In the genomic region with DNA sequence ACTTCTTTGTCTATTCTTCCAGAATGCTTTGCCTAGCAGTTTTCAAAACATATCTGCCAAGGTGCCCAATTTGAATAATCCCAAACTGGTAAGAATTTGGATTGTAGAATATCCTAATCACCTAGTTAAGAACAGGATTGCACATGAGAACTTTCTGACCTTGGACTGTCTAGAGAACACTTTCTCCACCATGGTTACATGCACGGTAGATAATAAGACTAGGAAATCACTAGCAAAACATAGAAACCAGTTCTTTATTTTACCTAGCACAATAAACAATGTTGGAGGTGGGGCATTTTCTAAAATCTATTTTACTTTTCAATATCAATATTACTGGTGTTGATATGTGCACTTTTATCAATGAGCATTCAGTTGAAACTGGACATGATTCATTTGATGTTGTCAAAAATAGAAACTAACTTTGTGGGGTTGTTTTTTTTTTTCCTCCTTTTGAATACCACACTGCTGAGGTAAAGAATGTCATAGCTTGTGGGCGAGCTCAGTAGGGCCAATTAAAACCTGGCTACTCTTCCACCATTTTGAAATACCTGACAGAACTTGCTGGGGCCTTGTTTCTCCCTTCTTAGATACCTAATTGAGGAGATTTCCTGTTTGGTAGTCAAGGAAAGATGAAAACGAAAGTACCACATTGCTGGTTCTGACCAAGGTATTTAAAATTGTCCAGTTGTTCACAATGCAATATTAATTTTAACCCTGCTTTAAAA, we compare ENCODE assay signal across 12 cellular contexts. TPM values are rescaled to one million over a fixed set of nuclear protein-coding genes. Genes with fewer than 3 reads are reported as not detected.
DNase-seq lines count a peak whose midpoint lies in the region; ATAC-seq, FAIRE-seq and TF ChIP-seq lines count a peak whose summit lies in the region.
"Had no signal": no experiment of that assay in that cellular context is flagged by ENCODE, and none has a peak within 500 bp of the region (broad histone marks: within the 10 kb centered on the region; RNA-seq: fewer than 3 reads in every experiment).

No MANE protein-coding gene starts in this region.

- H3K27me3 Mint-ChIP-seq in activated T-cell treated with anti-CD3 and anti-CD28 coated beads, Interleukin-2, amount 50 U/mL, for 4 hours (ENCODE audit: low read depth), result no peaks in the 10 kb centered on the region
- H3K27me3 Mint-ChIP-seq in T-cell (no peaks in the 10 kb centered on the region), Calu3 (ENCODE audit: unreplicated experiment) (no peaks in the 10 kb centered on the region)

- H3K4me3 Mint-ChIP-seq in activated T-cell treated with anti-CD3 and anti-CD28 coated beads, Interleukin-2, amount 50 U/mL, for 4 hours, result peak overlapping the region; percentile 45
- H3K4me3 Mint-ChIP-seq in T-cell (peak overlapping the region; percentile 39 to 61 (median 55)), Calu3 (ENCODE audit: low read depth, unreplicated experiment) (no peak overlapping the region)

- no peaks in the 10 kb centered on the region for H3K9me3 Mint-ChIP-seq in activated T-cell treated with anti-CD3 and anti-CD28 coated beads, Interleukin-2, amount 50 U/mL, for 4 hours
- H3K9me3 Mint-ChIP-seq in T-cell (peaks cover 0 to 5% (median 0%) of the 10 kb centered on the region in 3 donors), Calu3 (ENCODE audit: low read depth, unreplicated experiment) (no peaks in the 10 kb centered on the region)

- CTCF ChIA-PET in T-cell (lab: Charles Lee), result interaction anchor here in 1 of 2 donors (1.2 kb wide), 1 partner anchor 12 kb away, joined by 3 read pairs; no protein-coding TSS in a partner anchor
- CTCF ChIA-PET in Calu3 (lab: Charles Lee), result interaction anchor here (0.6 to 0.7 kb wide), 2 partner anchors 175 to 613 kb away, joined by 3 to 4 read pairs; no protein-coding TSS in a partner anchor

- H3K27ac Mint-ChIP-seq in T-cell, result peak overlapping the region; percentile 95 to 96
- no peak overlapping the region for H3K27ac Mint-ChIP-seq in Calu3 (ENCODE audit: unreplicated experiment)

- ATAC-seq in activated T-cell treated with anti-CD3 and anti-CD28 coated beads, Interleukin-2, amount 50 U/mL, for 4 hours, result peak; percentile 65 to 81
- ATAC-seq in T-cell (replicated peaks in 1 of 4), result peak in 2 of 4 experiments; percentile 36 to 79
- peak; percentile 73 for ATAC-seq in stimulated activated naive CD8-positive, alpha-beta T cell treated with anti-CD3 and anti-CD28 coated beads, Interleukin-15, Interleukin-2, amounts not matched to agents 100 U/mL and 50 U/mL, for 24 hours
- no peak for ATAC-seq in upper lobe of left lung (ENCODE audit: low FRiP score in 2 of 2)
- ATAC-seq: gastroesophageal sphincter had no signal

- H3K4me1 ChIP-seq in upper lobe of left lung, result peaks cover 2 to 16% (median 6%) of the 10 kb centered on the region in 4 donors
- H3K4me1 ChIP-seq: vagina had no signal

- WGBS in upper lobe of left lung, 2 donors, result 54 to 58% methylated on average over 3 of the region's 3 CpGs

- H3K36me3 ChIP-seq in upper lobe of left lung, result no peaks in the 10 kb centered on the region
- H3K36me3 ChIP-seq: gastroesophageal sphincter, vagina had no signal

- H3K36me3 Mint-ChIP-seq in activated T-cell treated with anti-CD3 and anti-CD28 coated beads, Interleukin-2, amount 50 U/mL, for 4 hours (ENCODE audit: insufficient read depth), result no peaks in the 10 kb centered on the region
- H3K36me3 Mint-ChIP-seq in T-cell, result no peaks in the 10 kb centered on the region
- H3K36me3 Mint-ChIP-seq in Calu3 (ENCODE audit: insufficient read depth, unreplicated experiment), result peaks cover 6% of the 10 kb centered on the region

- FAIRE-seq in colon (lab: Jason Lieb, UNC), result peak; percentile 73

- no peaks in the 10 kb centered on the region for H3K27me3 ChIP-seq in upper lobe of left lung
- H3K27me3 ChIP-seq: gastroesophageal sphincter, vagina had no signal

- POLR2A ChIA-PET in T-cell (lab: Charles Lee), result interaction anchor here (0.6 to 0.7 kb wide), 2 partner anchors 49 to 343 kb away, joined by 4 to 5 read pairs; no protein-coding TSS in a partner anchor

- peaks cover 52% of the 10 kb centered on the region for H3K4me1 Mint-ChIP-seq in activated T-cell treated with anti-CD3 and anti-CD28 coated beads, Interleukin-2, amount 50 U/mL, for 4 hours (ENCODE audit: low read depth)
- peaks cover 48 to 69% (median 57%) of the 10 kb centered on the region in 3 donors for H3K4me1 Mint-ChIP-seq in T-cell
- H3K4me1 Mint-ChIP-seq in Calu3 (ENCODE audit: low read depth, unreplicated experiment), result peaks cover 12% of the 10 kb centered on the region

- no peak for DNase-seq in activated T-cell treated with anti-CD3 and anti-CD28 coated beads, Interleukin-2, amount 50 U/mL, for 4 hours
- DNase-seq in activated T-cell treated with anti-CD3 and anti-CD28 coated beads, Interleukin-2, amount 50 U/mL, for 48 hours, result no peak
- DNase-seq in T-cell (no peak), upper lobe of left lung (no peak), Calu3 (no peak)
- no peak for DNase-seq in stimulated activated naive CD8-positive, alpha-beta T cell treated with anti-CD3 and anti-CD28 coated beads, Interleukin-15, Interleukin-2, amounts not matched to agents 100 U/mL and 50 U/mL, for 24 hours
- DNase-seq in stimulated activated CD8-positive, alpha-beta memory T cell treated with anti-CD3 and anti-CD28 coated beads, Interleukin-4, amount 100 ng/mL, for 48 hours, result no peak
- DNase-seq: NCI-H526 treated with DMSO at 0.1 percent for 48 hours had no signal

- H3K9me3 ChIP-seq in upper lobe of left lung, result no peaks in the 10 kb centered on the region
- H3K9me3 ChIP-seq: gastroesophageal sphincter, vagina had no signal

- H3K27ac ChIP-seq in upper lobe of left lung, result no peak overlapping the region
- H3K27ac ChIP-seq: gastroesophageal sphincter, vagina had no signal

- intact Hi-C loops in Calu3 (cut with micrococcal nuclease; ENCODE audit: unreplicated experiment), result no loop called here

- no peak for TF ChIP-seq POLR2A in upper lobe of left lung (IDR thresholded peaks at IDR 0.05)

- TF ChIP-seq CTCF in upper lobe of left lung (IDR thresholded peaks at IDR 0.05), result no peak
- TF ChIP-seq CTCF in Calu3 (IDR thresholded peaks at IDR 0.05; ENCODE audit: unreplicated experiment), result no peak

- no peak overlapping the region for H3K4me3 ChIP-seq in upper lobe of left lung
- H3K4me3 ChIP-seq: gastroesophageal sphincter, lung, vagina had no signal

- TF ChIP-seq EP300 in upper lobe of left lung (IDR thresholded peaks at IDR 0.05), result no peak

- BruUV-seq in Calu3 (replicated peaks; lab: Mats Ljungman, UMichigan), result no TSS peak

RNA-seq across cellular contexts. Expression of a gene that starts 10.4 kb away (rescaled TPM):
- 10 to 100 TPM; 57.6 to 72.0 (median 65.1) TPM for total RNA-seq in activated T-cell treated with anti-CD3 and anti-CD28 coated beads, Interleukin-2, amount 50 U/mL, for 4 hours
- total RNA-seq in T-cell (10 to 100 TPM; 19.1 to 73.4 (median 65.2) TPM), upper lobe of left lung (100 to 1,000 TPM in 5 of 6 donors, 10 to 100 TPM in 1; 88.0 to 187 (median 121) TPM), Calu3 (2022) (46.7 and 53.5 TPM in 2 replicates)

Comparison
In these comparisons a context has a peak if more than half of its experiments do, and no peak if none do; other contexts are left out.
1. ATAC-seq: peak in activated T-cell treated with anti-CD3 and anti-CD28 coated beads, Interleukin-2, amount 50 U/mL, for 4 hours (2 of 2) and stimulated activated naive CD8-positive, alpha-beta T cell treated with anti-CD3 and anti-CD28 coated beads, Interleukin-15, Interleukin-2, amounts not matched to agents 100 U/mL and 50 U/mL, for 24 hours (single experiment); none in upper lobe of left lung (0 of 2).